1 cellular context compared by ENCODE assay signal in the genomic region with DNA sequence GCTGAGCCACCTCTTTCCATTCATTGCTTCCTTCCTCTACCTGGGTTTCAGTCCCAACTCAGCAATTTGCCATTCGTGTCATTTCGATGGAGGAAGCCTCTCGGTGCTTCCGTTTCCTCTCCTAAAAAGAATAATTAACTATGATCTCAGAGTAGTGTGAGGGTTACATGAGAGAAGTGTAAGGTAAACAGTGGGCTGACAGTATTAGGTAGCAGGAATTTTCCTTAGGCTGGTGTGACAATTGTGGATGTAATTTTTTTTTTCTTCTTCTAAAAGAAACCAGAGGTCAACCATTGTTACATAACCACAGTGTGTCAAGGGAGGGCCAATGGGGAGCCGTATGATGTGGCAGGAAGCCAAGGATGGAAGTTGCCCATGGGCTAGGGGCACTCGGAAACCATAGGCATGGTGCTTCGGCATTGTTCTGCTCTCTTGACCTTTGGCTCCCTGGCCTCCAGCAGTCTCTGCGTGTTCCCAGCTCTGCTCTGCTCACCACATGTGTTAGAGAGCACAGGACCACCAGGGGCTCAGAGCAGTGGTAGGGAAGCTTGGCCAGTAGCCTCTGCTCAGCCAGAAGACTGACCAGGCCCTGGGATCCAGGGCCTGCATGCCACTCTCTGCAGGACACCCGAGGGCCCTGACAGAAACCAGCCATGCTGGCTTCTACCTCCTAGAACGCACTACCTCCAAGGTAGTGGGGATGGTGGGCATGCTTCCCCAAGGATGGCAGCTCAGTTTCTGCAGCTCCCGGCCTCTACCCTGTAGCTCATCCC.
TF ChIP-seq lines count a peak whose summit lies in the region.

No MANE protein-coding gene starts in this region.

TF ChIP-seq in HEK293, 187 proteins besides CTCF, POLR2A, EP300 and RAD21 (continued from another document):
- TF ChIP-seq, protein P1, sequence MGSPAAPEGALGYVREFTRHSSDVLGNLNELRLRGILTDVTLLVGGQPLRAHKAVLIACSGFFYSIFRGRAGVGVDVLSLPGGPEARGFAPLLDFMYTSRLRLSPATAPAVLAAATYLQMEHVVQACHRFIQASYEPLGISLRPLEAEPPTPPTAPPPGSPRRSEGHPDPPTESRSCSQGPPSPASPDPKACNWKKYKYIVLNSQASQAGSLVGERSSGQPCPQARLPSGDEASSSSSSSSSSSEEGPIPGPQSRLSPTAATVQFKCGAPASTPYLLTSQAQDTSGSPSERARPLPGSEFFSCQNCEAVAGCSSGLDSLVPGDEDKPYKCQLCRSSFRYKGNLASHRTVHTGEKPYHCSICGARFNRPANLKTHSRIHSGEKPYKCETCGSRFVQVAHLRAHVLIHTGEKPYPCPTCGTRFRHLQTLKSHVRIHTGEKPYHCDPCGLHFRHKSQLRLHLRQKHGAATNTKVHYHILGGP (tag by site-specific recombination; IDR thresholded peaks at IDR 0.05): no peak
